ENCODE assay signal across 24 cellular contexts in genomic region chr1:168223681-168224515, GRCh38. TPM values are rescaled to one million over a fixed set of nuclear protein-coding genes. Genes with fewer than 3 reads are reported as not detected.
DNase-seq lines count a peak whose midpoint lies in the region; ATAC-seq and TF ChIP-seq lines count a peak whose summit lies in the region.
"Had no signal": no experiment of that assay in that cellular context is flagged by ENCODE, and none has a peak within 500 bp of the region (broad histone marks: within the 10 kb centered on the region; RNA-seq: fewer than 3 reads in every experiment).

No MANE protein-coding gene starts in this region.

- no peaks in the 10 kb centered on the region for H3K9me3 Mint-ChIP-seq in activated naive CD4-positive, alpha-beta T cell treated with anti-CD3 and anti-CD28 coated beads for 36 hours
- H3K9me3 Mint-ChIP-seq: activated CD8-positive, alpha-beta T cell treated with anti-CD3 and anti-CD28 coated beads for 36 hours; immature natural killer cell; natural killer cell had no signal

- H3K36me3 Mint-ChIP-seq in activated naive CD4-positive, alpha-beta T cell treated with anti-CD3 and anti-CD28 coated beads for 36 hours (ENCODE audit: low read depth): peaks cover 8% of the 10 kb centered on the region
- H3K36me3 Mint-ChIP-seq: natural killer cell had no signal

- no peaks in the 10 kb centered on the region for H3K9me3 ChIP-seq in DOHH2 (ENCODE audit: control insufficient read depth, insufficient read depth, low read length)
- H3K9me3 ChIP-seq in mesenchymal stem cell (ENCODE audit: control insufficient read depth, low read length): peaks cover 7% of the 10 kb centered on the region

- H3K14ac ChIP-seq in mesenchymal stem cell (ENCODE audit: low read length in 2 of 2): no peak overlapping the region

- peaks cover 21% of the 10 kb centered on the region for H3K36me3 ChIP-seq in DOHH2 (ENCODE audit: control insufficient read depth, low read length)
- no peaks in the 10 kb centered on the region for H3K36me3 ChIP-seq in KMS-11 (ENCODE audit: insufficient read depth)
- no peaks in the 10 kb centered on the region for H3K36me3 ChIP-seq in mesenchymal stem cell (ENCODE audit: control insufficient read depth in 1 of 2, insufficient read depth in 2 of 2, low read depth in 1 of 2, low read length in 2 of 2)
- H3K36me3 ChIP-seq: left ventricle myocardium inferior had no signal

- H3K23ac ChIP-seq in mesenchymal stem cell (ENCODE audit: low read length in 2 of 2): no peak overlapping the region

- H2BK120ac ChIP-seq in mesenchymal stem cell (ENCODE audit: low read depth, low read length): no peak overlapping the region

- peaks cover 32% of the 10 kb centered on the region for H3K79me2 ChIP-seq in DOHH2 (ENCODE audit: control insufficient read depth, low read length)
- peaks cover 29% of the 10 kb centered on the region for H3K79me2 ChIP-seq in KMS-11 (ENCODE audit: insufficient read depth, low read depth)
- H3K79me2 ChIP-seq: parathyroid adenoma had no signal

- H3K4me2 ChIP-seq in DOHH2 (ENCODE audit: low read length): peak overlapping the region; percentile 95; the same call in 1 of the 2 replicates
- H3K4me2 ChIP-seq in KMS-11: peak overlapping the region; percentile 43; the same call in 1 of the 2 replicates
- no peak overlapping the region for H3K4me2 ChIP-seq in mesenchymal stem cell (ENCODE audit: low read length, poor library complexity, severe bottlenecking)

- no peak overlapping the region for H3K4me3 Mint-ChIP-seq in activated naive CD4-positive, alpha-beta T cell treated with anti-CD3 and anti-CD28 coated beads for 36 hours
- H3K4me3 Mint-ChIP-seq: dendritic cell treated with granulocyte-macrophage colony-stimulating factor and Interleukin-4, amounts not matched to agents 40 ng/mL and 50 ng/mL, for 4 days had no signal

- H3K9ac ChIP-seq in KMS-11: no peak overlapping the region
- no peak overlapping the region for H3K9ac ChIP-seq in mesenchymal stem cell (ENCODE audit: low read length)
- H3K9ac ChIP-seq: parathyroid adenoma had no signal

- H3K4me3 ChIP-seq in DOHH2 (ENCODE audit: low read length) (no peak overlapping the region), KMS-11 (IDR thresholded peaks at IDR 0.05; ENCODE audit: insufficient read depth, low read depth, low read length) (no peak overlapping the region), mesenchymal stem cell (ENCODE audit: insufficient read depth in 1 of 2, low read depth in 1 of 2, low read length in 2 of 2) (no peak overlapping the region)
- H3K4me3 ChIP-seq: left ventricle myocardium inferior had no signal

- DNase-seq in amniotic epithelial cell (ENCODE audit: low read depth) (peak; percentile 71), mesenchymal stem cell (peak; percentile 63), NOMO-1 treated with dmso at 0.1 percent for 144 hours (lab: John Stamatoyannopoulos, UW; ENCODE audit: unreplicated experiment) (no peak)
- no peak for DNase-seq in activated naive CD4-positive, alpha-beta T cell treated with anti-CD3 and anti-CD28 coated beads for 36 hours
- DNase-seq: activated CD8-positive, alpha-beta T cell treated with anti-CD3 and anti-CD28 coated beads for 36 hours; activated naive CD4-positive, alpha-beta T cell treated with Interleukin-2 at 50 U/mL for 16 hours; AML-193; EL; H9; immature natural killer cell; left ventricle myocardium inferior; midbrain; natural killer cell; NCI-H146; NCI-H2171; Right ventricle myocardium superior; trophoblast cell had no signal

- H3K27ac Mint-ChIP-seq in activated naive CD4-positive, alpha-beta T cell treated with anti-CD3 and anti-CD28 coated beads for 36 hours: no peak overlapping the region
- H3K27ac Mint-ChIP-seq: activated CD8-positive, alpha-beta T cell treated with anti-CD3 and anti-CD28 coated beads for 36 hours; H9; natural killer cell had no signal

- no peaks in the 10 kb centered on the region; the same call in 1 of the 2 replicates for H3F3A ChIP-seq in DOHH2 (ENCODE audit: control insufficient read depth, insufficient read depth)

- H3K18ac ChIP-seq in mesenchymal stem cell (ENCODE audit: low read depth in 1 of 2, low read length in 2 of 2): no peak overlapping the region

- H2AFZ ChIP-seq in KMS-11 (ENCODE audit: low read depth): no peak overlapping the region
- H2AFZ ChIP-seq in mesenchymal stem cell (ENCODE audit: low read depth, low read length): no peak overlapping the region
- H2AFZ ChIP-seq: parathyroid adenoma had no signal

- CTCF ChIA-PET in activated naive CD4-positive, alpha-beta T cell treated with anti-CD3 and anti-CD28 coated beads for 36 hours (lab: Charles Lee): interaction anchor here (1.0 to 1.1 kb wide), 2 partner anchors 12 to 141 kb away, joined by 3 read pairs; no protein-coding TSS in a partner anchor

- H2BK12ac ChIP-seq in mesenchymal stem cell (ENCODE audit: low read length in 2 of 2): no peak overlapping the region

- ATAC-seq in GM21825 (IDR thresholded peaks at IDR 0.05; ENCODE audit: unreplicated experiment): no peak
- ATAC-seq in HG03159 (IDR thresholded peaks at IDR 0.05; ENCODE audit: unreplicated experiment): no peak
- ATAC-seq: activated CD4-positive, CD25-positive, alpha-beta regulatory T cell treated with anti-CD3 and anti-CD28 coated beads, Interleukin-2, amount 50 U/mL, for 24 hours; activated CD8-positive, alpha-beta T cell treated with anti-CD3 and anti-CD28 coated beads for 36 hours; natural killer cell had no signal

- no peak overlapping the region for H3K4ac ChIP-seq in mesenchymal stem cell (ENCODE audit: low read depth in 1 of 2, low read length in 2 of 2)

- H4K20me1 ChIP-seq in DOHH2 (ENCODE audit: control insufficient read depth, insufficient read depth, low read depth, low read length) (peaks cover 16% of the 10 kb centered on the region; the same call in 1 of the 2 replicates), KMS-11 (ENCODE audit: insufficient read depth) (peaks cover 8% of the 10 kb centered on the region; the same call in 1 of the 2 replicates)

- H3K4me1 Mint-ChIP-seq in activated naive CD4-positive, alpha-beta T cell treated with anti-CD3 and anti-CD28 coated beads for 36 hours (ENCODE audit: low read depth): peaks cover 40% of the 10 kb centered on the region

- intact Hi-C loops in activated naive CD4-positive, alpha-beta T cell treated with anti-CD3 and anti-CD28 coated beads for 36 hours (cut with micrococcal nuclease): no loop called here

- H3K27me3 Mint-ChIP-seq in activated naive CD4-positive, alpha-beta T cell treated with anti-CD3 and anti-CD28 coated beads for 36 hours (ENCODE audit: low read depth): peaks cover 2% of the 10 kb centered on the region

- no peak overlapping the region for H2BK5ac ChIP-seq in mesenchymal stem cell (ENCODE audit: low read depth, low read length, poor library complexity, severe bottlenecking)

- H3K9me2 ChIP-seq in DOHH2 (replicated peaks; ENCODE audit: control insufficient read depth, low read length): no peaks in the 10 kb centered on the region

- H2BK15ac ChIP-seq in mesenchymal stem cell (ENCODE audit: low read depth, poor library complexity, severe bottlenecking): no peak overlapping the region

- H3K4me1 ChIP-seq in DOHH2 (ENCODE audit: control insufficient read depth, low read length) (peaks cover 36% of the 10 kb centered on the region), KMS-11 (ENCODE audit: low read depth, poor library complexity, severe bottlenecking) (peaks cover 39% of the 10 kb centered on the region), mesenchymal stem cell (ENCODE audit: control insufficient read depth, insufficient read depth, low read depth, low read length) (peaks cover 3% of the 10 kb centered on the region)
- H3K4me1 ChIP-seq: parathyroid adenoma had no signal

- no peak overlapping the region for H4K91ac ChIP-seq in mesenchymal stem cell (ENCODE audit: low read length)

- TF ChIP-seq CTCF in DOHH2 (IDR thresholded peaks at IDR 0.05; ENCODE audit: low read depth, low read length, poor library complexity, severe bottlenecking) (no peak), KMS-11 (conservative IDR thresholded peaks at IDR 0.05; ENCODE audit: low read depth, low read length) (no peak)

- no peak overlapping the region for H3K27ac ChIP-seq in DOHH2 (ENCODE audit: low read depth, low read length)
- H3K27ac ChIP-seq in KMS-11: no peak overlapping the region
- no peak overlapping the region for H3K27ac ChIP-seq in mesenchymal stem cell (ENCODE audit: low read length, poor library complexity, severe bottlenecking)
- H3K27ac ChIP-seq: left ventricle myocardium inferior, parathyroid adenoma had no signal

- H3K79me1 ChIP-seq in mesenchymal stem cell (replicated peaks; ENCODE audit: low read length, poor library complexity, severe bottlenecking): no peaks in the 10 kb centered on the region

- no peak overlapping the region for H4K8ac ChIP-seq in mesenchymal stem cell (ENCODE audit: low read length)

- H3K27me3 ChIP-seq in DOHH2 (ENCODE audit: control insufficient read depth, low read length): no peaks in the 10 kb centered on the region
- no peaks in the 10 kb centered on the region for H3K27me3 ChIP-seq in KMS-11 (ENCODE audit: insufficient read depth, low read depth)
- H3K27me3 ChIP-seq in mesenchymal stem cell (ENCODE audit: control insufficient read depth in 1 of 2, insufficient read depth in 1 of 2, low read length in 2 of 2): no peaks in the 10 kb centered on the region

- no peak overlapping the region for H2AK5ac ChIP-seq in mesenchymal stem cell (ENCODE audit: low read length, severe bottlenecking)

RNA-seq across cellular contexts. Expression of gene SFT2D2, which starts 1.9 kb away (rescaled TPM):
- 10.8 TPM for polyA plus RNA-seq in mesenchymal stem cell (2013, experiment 1 of 2)
- polyA plus RNA-seq in mesenchymal stem cell (2013, experiment 2 of 2): 10.0 TPM
- 10 to 100 TPM; 33.1 to 35.3 TPM for total RNA-seq in activated naive CD4-positive, alpha-beta T cell treated with anti-CD3 and anti-CD28 coated beads for 36 hours

RNA-seq across cellular contexts. Expression of gene TIPRL, which starts 45.1 kb away (rescaled TPM):
- 31.5 TPM for polyA plus RNA-seq in mesenchymal stem cell (2013, experiment 1 of 2)
- polyA plus RNA-seq in mesenchymal stem cell (2013, experiment 2 of 2): 32.5 TPM
- 10 to 100 TPM; 76.7 to 81.3 TPM for total RNA-seq in activated naive CD4-positive, alpha-beta T cell treated with anti-CD3 and anti-CD28 coated beads for 36 hours

RNA-seq across cellular contexts. Expression of gene TBX19, which starts 56.8 kb away (rescaled TPM):
- polyA plus RNA-seq in mesenchymal stem cell (2013, experiment 1 of 2): 0.43 TPM
- 0.49 TPM for polyA plus RNA-seq in mesenchymal stem cell (2013, experiment 2 of 2)
- 1 to 10 TPM; 1.4 to 1.5 TPM for total RNA-seq in activated naive CD4-positive, alpha-beta T cell treated with anti-CD3 and anti-CD28 coated beads for 36 hours

Comparison
In these comparisons a context has a peak if more than half of its experiments do, and no peak if none do; other contexts are left out.
1. DNase-seq: peak in amniotic epithelial cell (single experiment) and mesenchymal stem cell (single experiment); none in activated naive CD4-positive, alpha-beta T cell treated with anti-CD3 and anti-CD28 coated beads for 36 hours (single experiment) and NOMO-1 treated with dmso at 0.1 percent for 144 hours (single experiment).